In genomic region chr5:68080282-68081050, GRCh38 we compare ENCODE assay signal across 26 cellular contexts.
DNase-seq lines count a peak whose midpoint lies in the region; ATAC-seq, FAIRE-seq and TF ChIP-seq lines count a peak whose summit lies in the region.
"Had no signal": no experiment of that assay in that cellular context is flagged by ENCODE, and none has a peak within 500 bp of the region (broad histone marks: within the 10 kb centered on the region; RNA-seq: fewer than 3 reads in every experiment).

No MANE protein-coding gene starts in this region.

- H3K27me3 ChIP-seq in HepG2 (ENCODE audit: control insufficient read depth in 1 of 2, insufficient read depth in 2 of 2, low read length in 2 of 2): no peaks in the 10 kb centered on the region
- H3K27me3 ChIP-seq: BE2C; BLaER1 treated with 17β-estradiol and CSF1 and Interleukin-3, amounts not matched to agents 10 nM and 100 nM had no signal

- WGBS in HepG2 (ENCODE audit: low lambda C conversion rate): 5% methylated on average over 9 of the region's 9 CpGs

- no peaks in the 10 kb centered on the region for H3K27me3 Mint-ChIP-seq in WTC11 (ENCODE audit: low read depth)
- H3K27me3 Mint-ChIP-seq in natural killer cell treated with Interleukin-12 subunit alpha and Interleukin-12 subunit beta and Interleukin-15 and Interleukin-18, amount 100 ng/mL, for 72 hours: peaks cover 12 to 24% of the 10 kb centered on the region in 2 donors

- TF ChIP-seq POLR2A in HepG2 (IDR thresholded peaks at IDR 0.05; ENCODE audit: insufficient read depth in 1 of 2, low read depth in 2 of 2, low read length in 2 of 2): 0 out of 4 replicates have a peak, but pooled peaks of 1 of the 2 experiments have one; percentile 24

- no peak for TF ChIP-seq CTCF in WTC11 (IDR thresholded peaks at IDR 0.05)
- no peak for TF ChIP-seq CTCF in HepG2 (CRISPR knock-in tag; IDR thresholded peaks at IDR 0.05)

- H3K4me3 Mint-ChIP-seq in WTC11: no peak overlapping the region
- H3K4me3 Mint-ChIP-seq in natural killer cell treated with Interleukin-12 subunit alpha and Interleukin-12 subunit beta and Interleukin-15 and Interleukin-18, amount 100 ng/mL, for 72 hours: no peak overlapping the region
- H3K4me3 Mint-ChIP-seq: CD14-positive monocyte; CD4-positive, alpha-beta T cell; CD8-positive, alpha-beta memory T cell; HFFc6 had no signal

- TF ChIP-seq EP300 in HepG2 (IDR thresholded peaks at IDR 0.05; ENCODE audit: low read depth in 2 of 2, low read length in 2 of 2) (peak in 1 of 2 experiments; percentile 91; a peak in 2 of 4 replicates), HepG2 (CRISPR knock-in tag; IDR thresholded peaks at IDR 0.05; ENCODE audit: borderline replicate concordance) (peak; percentile 48; the same call in 1 of the 2 replicates)

- no peaks in the 10 kb centered on the region for H3K36me3 Mint-ChIP-seq in WTC11
- H3K36me3 Mint-ChIP-seq in natural killer cell treated with Interleukin-12 subunit alpha and Interleukin-12 subunit beta and Interleukin-15 and Interleukin-18, amount 100 ng/mL, for 72 hours: no peaks in the 10 kb centered on the region
- H3K36me3 Mint-ChIP-seq: CD14-positive monocyte; CD8-positive, alpha-beta memory T cell had no signal

- H3K9ac ChIP-seq in HepG2 (ENCODE audit: insufficient read depth, low read depth, low read length): no peak overlapping the region
- H3K9ac ChIP-seq: BLaER1 treated with 17β-estradiol and CSF1 and Interleukin-3, amounts not matched to agents 10 nM and 100 nM had no signal

- no peaks in the 10 kb centered on the region for H3K9me3 ChIP-seq in HepG2 (ENCODE audit: low read length)
- H3K9me3 ChIP-seq: BE2C; BLaER1 treated with 17β-estradiol and CSF1 and Interleukin-3, amounts not matched to agents 10 nM and 100 nM; HAP-1 had no signal

- H3K27ac Mint-ChIP-seq in WTC11: no peak overlapping the region
- no peak overlapping the region for H3K27ac Mint-ChIP-seq in natural killer cell treated with Interleukin-12 subunit alpha and Interleukin-12 subunit beta and Interleukin-15 and Interleukin-18, amount 100 ng/mL, for 72 hours
- H3K27ac Mint-ChIP-seq: CD4-positive, alpha-beta T cell; CD8-positive, alpha-beta memory T cell; HFFc6 had no signal

- H3K36me3 ChIP-seq in HepG2 (replicated peaks in 1 of 2; ENCODE audit: control insufficient read depth in 1 of 2, insufficient read depth in 2 of 2, low read length in 2 of 2): no peaks in the 10 kb centered on the region
- H3K36me3 ChIP-seq: BE2C; BLaER1 treated with 17β-estradiol and CSF1 and Interleukin-3, amounts not matched to agents 10 nM and 100 nM; HAP-1 had no signal

- peak overlapping the region; percentile 56 for H3K27ac ChIP-seq in HepG2 (ENCODE audit: extremely low read length, insufficient read depth, low read length)
- H3K27ac ChIP-seq: 22Rv1; BLaER1 treated with 17β-estradiol and CSF1 and Interleukin-3, amounts not matched to agents 10 nM and 100 nM had no signal

- TF ChIP-seq RAD21 in HepG2 (CRISPR knock-in tag; IDR thresholded peaks at IDR 0.05): no peak

- peaks cover 15% of the 10 kb centered on the region for H3K9me3 Mint-ChIP-seq in WTC11
- no peaks in the 10 kb centered on the region for H3K9me3 Mint-ChIP-seq in natural killer cell treated with Interleukin-12 subunit alpha and Interleukin-12 subunit beta and Interleukin-15 and Interleukin-18, amount 100 ng/mL, for 72 hours
- H3K9me3 Mint-ChIP-seq: CD8-positive, alpha-beta memory T cell; HFFc6 had no signal

- H3K79me2 ChIP-seq in HepG2 (ENCODE audit: insufficient read depth, low read length): no peaks in the 10 kb centered on the region

- peak overlapping the region; percentile 52 for H3K4me2 ChIP-seq in HepG2 (ENCODE audit: low read depth, low read length)
- H3K4me2 ChIP-seq: BLaER1 treated with 17β-estradiol and CSF1 and Interleukin-3, amounts not matched to agents 10 nM and 100 nM had no signal

- BruUV-seq in HepG2 (replicated peaks; lab: Mats Ljungman, UMichigan): no TSS peak

- peaks cover 28% of the 10 kb centered on the region for H3K4me1 ChIP-seq in HepG2 (ENCODE audit: insufficient read depth, low read length)
- H3K4me1 ChIP-seq: BE2C; BLaER1 treated with 17β-estradiol and CSF1 and Interleukin-3, amounts not matched to agents 10 nM and 100 nM; HAP-1 had no signal

- no peaks in the 10 kb centered on the region for H4K20me1 ChIP-seq in HepG2 (ENCODE audit: insufficient read depth, low read length)
- H4K20me1 ChIP-seq: BLaER1 treated with 17β-estradiol and CSF1 and Interleukin-3, amounts not matched to agents 10 nM and 100 nM had no signal

- H2AFZ ChIP-seq in HepG2 (ENCODE audit: low read length): no peak overlapping the region

- H3K4me3 ChIP-seq in HepG2 (replicated peaks in 1 of 3; ENCODE audit: insufficient read depth in 1 of 3, low read depth in 2 of 3, low read length in 3 of 3): peak overlapping the region in 1 of 3 experiments; percentile 27; a peak in 1 of 6 replicates
- H3K4me3 ChIP-seq: BLaER1 treated with 17β-estradiol and CSF1 and Interleukin-3, amounts not matched to agents 10 nM and 100 nM; GM12878; HAP-1 had no signal

- CTCF ChIA-PET in WTC11 (lab: Charles Lee) (no interaction called here), HepG2 (lab: Yijun Ruan, JAX; ENCODE audit: low intra/inter-chr PET ratio, low total read pairs) (no interaction called here)

- ATAC-seq in WTC11 (no peak), HepG2 (peak; percentile 99), esophagus mucosa (no peak)
- ATAC-seq in natural killer cell treated with Interleukin-12 subunit alpha and Interleukin-12 subunit beta and Interleukin-15 and Interleukin-18, amount 100 ng/mL, for 72 hours: no peak
- ATAC-seq: GM12878 had no signal

- POLR2A ChIA-PET in WTC11 (lab: Charles Lee) (no interaction called here), HepG2 (lab: Yijun Ruan, JAX) (interaction anchor here (0.9 kb wide), 1 partner anchor 134 kb away, joined by 3 read pairs; no protein-coding TSS in a partner anchor)

- H3K4me1 Mint-ChIP-seq in WTC11: no peaks in the 10 kb centered on the region
- H3K4me1 Mint-ChIP-seq in natural killer cell treated with Interleukin-12 subunit alpha and Interleukin-12 subunit beta and Interleukin-15 and Interleukin-18, amount 100 ng/mL, for 72 hours (ENCODE audit: low read depth in 2 of 2): no peaks in the 10 kb centered on the region
- H3K4me1 Mint-ChIP-seq: CD14-positive monocyte; CD8-positive, alpha-beta memory T cell had no signal

- intact Hi-C loops in HepG2 (cut with micrococcal nuclease; ENCODE audit: unreplicated experiment): no loop called here

- DNase-seq in GM18507 (ENCODE audit: extremely low spot score, insufficient read length, low read depth): no peak
- no peak for DNase-seq in WTC11 (ENCODE audit: low spot score)
- DNase-seq in HepG2 (ENCODE audit: low spot score): peak; percentile 90
- DNase-seq in renal cortical epithelial cell (ENCODE audit: low read depth): peak; percentile 65
- no peak for DNase-seq in NCI-H187 (lab: John Stamatoyannopoulos, UW)
- no peak for DNase-seq in natural killer cell treated with Interleukin-12 subunit alpha and Interleukin-12 subunit beta and Interleukin-15 and Interleukin-18, amount 100 ng/mL, for 72 hours (ENCODE audit: low spot score)
- DNase-seq: AML-193; BE2C; CD4-positive, alpha-beta T cell; CD8-positive, alpha-beta memory T cell; DMS 273 treated with DMSO at 0.1 percent for 48 hours; DMS79; EL; GDM1; GOT3; HFFc6 had no signal

- in situ Hi-C loops in HepG2 (cut with HindIII; ENCODE audit: extremely low pct_ligation_motif_present, low pct_unique_long_range_greater_than_20kb): no loop called here

- FAIRE-seq in GM18507 (lab: Jason Lieb, UNC) (peak; percentile 51), HepG2 (lab: Jason Lieb, UNC) (peak; percentile 89)
- FAIRE-seq: A204.1, D721Med, GM12878, GM19239, H54 had no signal

TF ChIP-seq in WTC11, 78 proteins besides CTCF, POLR2A, EP300 and RAD21:
- TF ChIP-seq PREB (CRISPR knock-in tag; IDR thresholded peaks at IDR 0.05; ENCODE audit: borderline replicate concordance): no peak
- TF ChIP-seq GABPB1 (CRISPR knock-in tag; IDR thresholded peaks at IDR 0.05): peak; percentile 47; the same call in 1 of the 2 replicates

TF ChIP-seq in HepG2, 621 proteins besides CTCF, POLR2A, EP300 and RAD21 (continues in another document):
- no peak for TF ChIP-seq ZNF790 (CRISPR knock-in tag; IDR thresholded peaks at IDR 0.05; ENCODE audit: borderline replicate concordance)
- TF ChIP-seq IRF1 (CRISPR knock-in tag; IDR thresholded peaks at IDR 0.05; ENCODE audit: low read depth): no peak
- TF ChIP-seq ZZZ3 (CRISPR knock-in tag; IDR thresholded peaks at IDR 0.05; ENCODE audit: borderline replicate concordance): no peak
- TF ChIP-seq, protein P1, sequence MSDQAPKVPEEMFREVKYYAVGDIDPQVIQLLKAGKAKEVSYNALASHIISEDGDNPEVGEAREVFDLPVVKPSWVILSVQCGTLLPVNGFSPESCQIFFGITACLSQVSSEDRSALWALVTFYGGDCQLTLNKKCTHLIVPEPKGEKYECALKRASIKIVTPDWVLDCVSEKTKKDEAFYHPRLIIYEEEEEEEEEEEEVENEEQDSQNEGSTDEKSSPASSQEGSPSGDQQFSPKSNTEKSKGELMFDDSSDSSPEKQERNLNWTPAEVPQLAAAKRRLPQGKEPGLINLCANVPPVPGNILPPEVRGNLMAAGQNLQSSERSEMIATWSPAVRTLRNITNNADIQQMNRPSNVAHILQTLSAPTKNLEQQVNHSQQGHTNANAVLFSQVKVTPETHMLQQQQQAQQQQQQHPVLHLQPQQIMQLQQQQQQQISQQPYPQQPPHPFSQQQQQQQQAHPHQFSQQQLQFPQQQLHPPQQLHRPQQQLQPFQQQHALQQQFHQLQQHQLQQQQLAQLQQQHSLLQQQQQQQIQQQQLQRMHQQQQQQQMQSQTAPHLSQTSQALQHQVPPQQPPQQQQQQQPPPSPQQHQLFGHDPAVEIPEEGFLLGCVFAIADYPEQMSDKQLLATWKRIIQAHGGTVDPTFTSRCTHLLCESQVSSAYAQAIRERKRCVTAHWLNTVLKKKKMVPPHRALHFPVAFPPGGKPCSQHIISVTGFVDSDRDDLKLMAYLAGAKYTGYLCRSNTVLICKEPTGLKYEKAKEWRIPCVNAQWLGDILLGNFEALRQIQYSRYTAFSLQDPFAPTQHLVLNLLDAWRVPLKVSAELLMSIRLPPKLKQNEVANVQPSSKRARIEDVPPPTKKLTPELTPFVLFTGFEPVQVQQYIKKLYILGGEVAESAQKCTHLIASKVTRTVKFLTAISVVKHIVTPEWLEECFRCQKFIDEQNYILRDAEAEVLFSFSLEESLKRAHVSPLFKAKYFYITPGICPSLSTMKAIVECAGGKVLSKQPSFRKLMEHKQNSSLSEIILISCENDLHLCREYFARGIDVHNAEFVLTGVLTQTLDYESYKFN (CRISPR knock-in tag; conservative IDR thresholded peaks at IDR 0.05): peak; percentile 89
- no peak for TF ChIP-seq ZNF138 (CRISPR knock-in tag; IDR thresholded peaks at IDR 0.05; ENCODE audit: low read depth)

Comparison
In these comparisons a context has a peak if more than half of its experiments do, and no peak if none do; other contexts are left out.
1. DNase-seq: peak in HepG2 (single experiment) and renal cortical epithelial cell (single experiment); none in GM18507 (single experiment), WTC11 (single experiment), NCI-H187 (0 of 2) and natural killer cell treated with Interleukin-12 subunit alpha and Interleukin-12 subunit beta and Interleukin-15 and Interleukin-18, amount 100 ng/mL, for 72 hours (single experiment).